Comparison of ENCODE assay signal across 1 cellular context in the genomic region with DNA sequence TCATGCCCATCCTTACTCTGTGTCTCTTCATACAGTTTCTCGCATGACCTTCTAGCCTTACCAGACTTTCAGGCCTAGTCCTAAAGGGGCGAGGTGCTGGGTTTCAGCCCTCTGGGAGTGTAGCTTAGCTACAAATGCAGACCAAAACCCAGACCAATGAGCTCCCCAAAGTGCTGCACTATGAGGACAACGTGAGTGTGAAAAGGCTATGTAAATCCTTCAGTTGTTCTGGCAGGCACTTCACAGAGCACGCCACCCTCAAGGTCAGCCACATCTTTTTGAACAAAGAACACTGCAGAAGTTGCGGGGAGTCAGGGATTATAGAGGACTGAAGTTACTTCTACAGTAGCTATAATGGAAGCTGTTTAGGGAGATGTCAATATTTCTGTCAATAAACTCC.
TF ChIP-seq lines count a peak whose summit lies in the region.

No MANE protein-coding gene starts in this region.

TF ChIP-seq in IMR-90, 13 proteins besides CTCF, POLR2A, EP300 and RAD21:
- TF ChIP-seq BHLHE40 (IDR thresholded peaks at IDR 0.05; ENCODE audit: low read depth, low read length) (no peak), NFE2L2 (IDR thresholded peaks at IDR 0.05; ENCODE audit: low read depth, low read length) (no peak), FOS (IDR thresholded peaks at IDR 0.05; ENCODE audit: low read depth, low read length) (no peak), MAFK (IDR thresholded peaks at IDR 0.05; ENCODE audit: low read depth, low read length) (no peak), RCOR1 (IDR thresholded peaks at IDR 0.05; ENCODE audit: insufficient replicate concordance, low read length) (no peak), CEBPB (IDR thresholded peaks at IDR 0.05; ENCODE audit: low read depth, low read length) (no peak), MXI1 (IDR thresholded peaks at IDR 0.05; ENCODE audit: borderline replicate concordance, low read depth, low read length) (no peak), CHD1 (IDR thresholded peaks at IDR 0.05; ENCODE audit: low read depth, low read length) (no peak), SMC3 (IDR thresholded peaks at IDR 0.05; ENCODE audit: low read depth, low read length) (no peak), RFX5 (IDR thresholded peaks at IDR 0.05; ENCODE audit: low read depth, low read length) (no peak), MAZ (IDR thresholded peaks at IDR 0.05; ENCODE audit: borderline replicate concordance, low read depth, low read length) (no peak)
- TF ChIP-seq, protein P1, sequence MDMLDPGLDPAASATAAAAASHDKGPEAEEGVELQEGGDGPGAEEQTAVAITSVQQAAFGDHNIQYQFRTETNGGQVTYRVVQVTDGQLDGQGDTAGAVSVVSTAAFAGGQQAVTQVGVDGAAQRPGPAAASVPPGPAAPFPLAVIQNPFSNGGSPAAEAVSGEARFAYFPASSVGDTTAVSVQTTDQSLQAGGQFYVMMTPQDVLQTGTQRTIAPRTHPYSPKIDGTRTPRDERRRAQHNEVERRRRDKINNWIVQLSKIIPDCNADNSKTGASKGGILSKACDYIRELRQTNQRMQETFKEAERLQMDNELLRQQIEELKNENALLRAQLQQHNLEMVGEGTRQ (IDR thresholded peaks at IDR 0.05; ENCODE audit: low read depth, low read length), result no peak
- TF ChIP-seq, protein P2, sequence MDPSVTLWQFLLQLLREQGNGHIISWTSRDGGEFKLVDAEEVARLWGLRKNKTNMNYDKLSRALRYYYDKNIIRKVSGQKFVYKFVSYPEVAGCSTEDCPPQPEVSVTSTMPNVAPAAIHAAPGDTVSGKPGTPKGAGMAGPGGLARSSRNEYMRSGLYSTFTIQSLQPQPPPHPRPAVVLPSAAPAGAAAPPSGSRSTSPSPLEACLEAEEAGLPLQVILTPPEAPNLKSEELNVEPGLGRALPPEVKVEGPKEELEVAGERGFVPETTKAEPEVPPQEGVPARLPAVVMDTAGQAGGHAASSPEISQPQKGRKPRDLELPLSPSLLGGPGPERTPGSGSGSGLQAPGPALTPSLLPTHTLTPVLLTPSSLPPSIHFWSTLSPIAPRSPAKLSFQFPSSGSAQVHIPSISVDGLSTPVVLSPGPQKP (IDR thresholded peaks at IDR 0.05; ENCODE audit: borderline replicate concordance, low read depth, low read length), result no peak
TF ChIP-seq in IMR-90: peak in this region for 0.
